Comparison of ENCODE assay signal across 8 cellular contexts in the genomic region with DNA sequence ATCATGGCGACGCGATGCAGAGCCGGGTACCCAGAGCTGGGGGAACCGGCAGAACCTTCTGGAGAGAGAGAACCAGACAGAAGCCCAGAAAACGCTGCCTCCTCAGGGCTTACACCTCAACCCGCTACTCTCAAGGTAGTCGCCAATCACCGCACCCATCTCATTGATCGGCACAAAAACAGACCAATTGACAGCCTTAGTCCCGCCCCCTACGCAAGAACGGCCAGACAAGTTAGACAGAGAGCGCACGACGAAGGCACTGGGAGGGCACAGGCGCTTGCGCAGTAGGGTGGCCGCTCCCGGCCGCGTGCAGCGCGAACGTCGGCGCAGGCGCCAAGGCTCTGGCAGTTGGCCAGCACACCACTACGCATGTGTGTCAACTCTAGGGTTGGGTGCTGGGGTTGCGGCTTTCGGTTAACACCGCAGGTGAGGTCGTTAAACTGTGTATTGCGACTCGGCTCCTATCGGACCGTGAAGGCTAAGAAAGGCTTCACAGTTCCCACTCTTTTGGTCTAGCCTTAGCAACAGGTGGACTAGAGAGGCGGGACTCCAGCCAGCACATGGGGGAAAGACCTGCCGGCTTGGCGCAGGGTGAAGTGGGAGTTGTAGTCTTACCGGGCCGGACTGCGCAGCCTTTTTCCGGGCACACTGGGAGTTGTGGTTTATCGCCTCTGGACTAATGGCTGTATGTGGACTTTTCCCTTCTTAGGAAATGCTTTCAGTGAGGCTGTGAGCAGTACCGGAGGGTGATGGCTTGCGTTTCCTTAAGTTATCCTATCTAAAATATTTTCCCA. TPM values are rescaled to one million over a fixed set of nuclear protein-coding genes. Genes with fewer than 3 reads are reported as not detected.
DNase-seq lines count a peak whose midpoint lies in the region; ATAC-seq lines count a peak whose summit lies in the region.

Gene CCT3 (minus strand): TSS at position 113 of the 794 bp plus-strand sequence. CDS start 108 bp downstream, at position 5.
Gene TSACC (plus strand): TSS at position 347 of the 794 bp plus-strand sequence. CDS start 1,232 bp downstream, outside the sequence.

- H3K4me3 Mint-ChIP-seq in effector memory CD8-positive, alpha-beta T cell = peak within 1 kb of the TSS; percentile 93 to 95

- H3K27ac Mint-ChIP-seq in effector memory CD8-positive, alpha-beta T cell = peak within 1 kb of the TSS; percentile 90 to 93

- H3K36me3 Mint-ChIP-seq in effector memory CD8-positive, alpha-beta T cell (ENCODE audit: insufficient read depth) = peaks cover 28% of the 10 kb centered on the region

- ATAC-seq in GM21360 (IDR thresholded peaks at IDR 0.05; ENCODE audit: unreplicated experiment) = peak; percentile 91
- ATAC-seq in effector memory CD8-positive, alpha-beta T cell (replicated peaks) = peak; percentile 91

- peak; percentile 100 for DNase-seq in COLO829 (ENCODE audit: low spot score)
- peak; percentile 99 for DNase-seq in HT-29 (ENCODE audit: low spot score)
- DNase-seq in NK-92 treated with Interleukin-12 subunit alpha and Interleukin-12 subunit beta, amount 100 ng/mL, for 24 hours (lab: John Stamatoyannopoulos, UW) = peak; percentile 99
- DNase-seq in activated CD8-positive, alpha-beta memory T cell treated with anti-CD3 and anti-CD28 coated beads for 4 hours (ENCODE audit: low read depth in 2 of 2) = peak; percentile 98
- peak; percentile 99 to 100 (median 99) for DNase-seq in effector memory CD8-positive, alpha-beta T cell
- DNase-seq in medulla oblongata (ENCODE audit: extremely low spot score) = peak; percentile 100
- DNase-seq in stimulated activated CD4-positive, alpha-beta T cell treated with anti-CD3 and anti-CD28 coated beads, TNF-alpha, amount 100 ng/mL, for 48 hours (ENCODE audit: low read depth in 3 of 3) = peak; percentile 97 to 99 (median 99)

- no peaks in the 10 kb centered on the region for H3K27me3 Mint-ChIP-seq in effector memory CD8-positive, alpha-beta T cell

- peaks cover 28 to 30% of the 10 kb centered on the region in 2 donors for H3K4me1 Mint-ChIP-seq in effector memory CD8-positive, alpha-beta T cell (ENCODE audit: low read depth in 2 of 2)

- H3K9me3 Mint-ChIP-seq in effector memory CD8-positive, alpha-beta T cell = no peaks in the 10 kb centered on the region

RNA-seq across cellular contexts. Expression of gene CCT3, which starts in this region (rescaled TPM):
- 389 and 419 TPM in 2 replicates for total RNA-seq in HT-29 (2014; rRNA removed; shearing (Covaris generic))

RNA-seq across cellular contexts. Expression of gene TSACC, which starts in this region (rescaled TPM):
- total RNA-seq in HT-29 (2014; rRNA removed; shearing (Covaris generic)) = 0.15 and 0.37 TPM in 2 replicates

Comparison
In these comparisons a context has a peak if more than half of its experiments do, and no peak if none do; other contexts are left out.
1. Peak in every context shown above with its lines: DNase-seq and ATAC-seq.